ENCODE assay signal across 23 cellular contexts in the genomic region with DNA sequence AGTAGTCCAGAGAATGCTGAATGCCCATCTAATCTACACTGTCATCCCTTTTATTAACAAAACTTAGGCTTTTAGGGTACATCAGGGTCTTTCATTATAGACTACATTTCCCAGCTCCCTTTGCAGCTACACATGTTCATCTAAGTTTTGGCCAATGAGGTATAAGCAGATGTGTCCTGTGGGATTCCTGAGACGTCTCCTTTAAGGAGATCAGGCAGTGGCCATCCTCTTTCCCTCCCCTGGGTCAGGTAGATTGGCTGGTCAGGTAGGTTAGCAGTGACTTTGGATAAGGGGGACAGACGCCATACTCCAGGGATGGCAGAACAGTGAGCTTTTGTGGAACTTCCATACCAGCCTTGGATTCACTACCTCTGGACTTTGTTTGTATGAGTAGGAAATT.
"Had no signal": no experiment of that assay in that cellular context is flagged by ENCODE, and none has a peak within 500 bp of the region (broad histone marks: within the 10 kb centered on the region; RNA-seq: fewer than 3 reads in every experiment).

No MANE protein-coding gene starts in this region.

- H3K27me3 Mint-ChIP-seq: dendritic cell treated with granulocyte-macrophage colony-stimulating factor and Interleukin-4, amounts not matched to agents 40 ng/mL and 50 ng/mL, for 4 days; effector memory CD8-positive, alpha-beta T cell; stimulated activated naive B cell treated with anti-CD40 and anti-IgM and Interleukin-4, amounts not matched to agents 10 μg/mL and 1 μg/mL and 100 μg/mL, for 72 hours; stimulated activated naive CD8-positive, alpha-beta T cell treated with anti-CD3 and anti-CD28 coated beads, Interleukin-15, amount 100 ng/mL, for 72 hours had no signal

- H3K27ac ChIP-seq: epithelial cell of prostate, esophagus squamous epithelium, gastroesophageal sphincter, neutrophil, psoas muscle, right lobe of liver, spleen, testis, tibial nerve had no signal

- ATAC-seq: effector memory CD8-positive, alpha-beta T cell; gastroesophageal sphincter; left colon; left ventricle myocardium superior; naive thymus-derived CD4-positive, alpha-beta T cell; right lobe of liver; stimulated activated naive B cell treated with anti-CD40 and anti-IgM and Interleukin-4, amounts not matched to agents 10 μg/mL and 1 μg/mL and 100 μg/mL, for 72 hours; stimulated activated naive CD8-positive, alpha-beta T cell treated with anti-CD3 and anti-CD28 coated beads, Interleukin-15, amount 100 ng/mL, for 72 hours had no signal

- H3K27ac Mint-ChIP-seq: dendritic cell treated with granulocyte-macrophage colony-stimulating factor and Interleukin-4, amounts not matched to agents 40 ng/mL and 50 ng/mL, for 4 days; effector memory CD8-positive, alpha-beta T cell; naive thymus-derived CD4-positive, alpha-beta T cell; stimulated activated naive B cell treated with anti-CD40 and anti-IgM and Interleukin-4, amounts not matched to agents 10 μg/mL and 1 μg/mL and 100 μg/mL, for 72 hours had no signal

- H3K9me3 ChIP-seq: esophagus squamous epithelium, gastroesophageal sphincter, neutrophil, psoas muscle, right lobe of liver, spleen, testis, tibial nerve had no signal

- H3K4me3 ChIP-seq: esophagus squamous epithelium, gastroesophageal sphincter, lung, psoas muscle, right lobe of liver, spleen, testis, tibial nerve had no signal

- H3K4me3 Mint-ChIP-seq: dendritic cell treated with granulocyte-macrophage colony-stimulating factor and Interleukin-4, amounts not matched to agents 40 ng/mL and 50 ng/mL, for 4 days; effector memory CD8-positive, alpha-beta T cell; naive thymus-derived CD4-positive, alpha-beta T cell; stimulated activated naive B cell treated with anti-CD40 and anti-IgM and Interleukin-4, amounts not matched to agents 10 μg/mL and 1 μg/mL and 100 μg/mL, for 72 hours; stimulated activated naive CD8-positive, alpha-beta T cell treated with anti-CD3 and anti-CD28 coated beads, Interleukin-15, amount 100 ng/mL, for 72 hours had no signal

- H3K4me1 ChIP-seq: testis had no signal

- H3K9me3 Mint-ChIP-seq: dendritic cell treated with granulocyte-macrophage colony-stimulating factor and Interleukin-4, amounts not matched to agents 40 ng/mL and 50 ng/mL, for 4 days; effector memory CD8-positive, alpha-beta T cell; naive thymus-derived CD4-positive, alpha-beta T cell; stimulated activated naive B cell treated with anti-CD40 and anti-IgM and Interleukin-4, amounts not matched to agents 10 μg/mL and 1 μg/mL and 100 μg/mL, for 72 hours; stimulated activated naive CD8-positive, alpha-beta T cell treated with anti-CD3 and anti-CD28 coated beads, Interleukin-15, amount 100 ng/mL, for 72 hours had no signal

- H3K36me3 Mint-ChIP-seq: stimulated activated naive B cell treated with anti-CD40 and anti-IgM and Interleukin-4, amounts not matched to agents 10 μg/mL and 1 μg/mL and 100 μg/mL, for 72 hours had no signal

- H3K36me3 ChIP-seq: esophagus squamous epithelium, gastroesophageal sphincter, neutrophil, right lobe of liver, spleen, tibial nerve had no signal

- H3K27me3 ChIP-seq: esophagus squamous epithelium, gastroesophageal sphincter, neutrophil, right lobe of liver, spleen, testis, tibial nerve had no signal

- DNase-seq: effector memory CD8-positive, alpha-beta T cell; esophagus squamous epithelium; foreskin fibroblast; glutamatergic neuron; left colon; left ventricle myocardium superior; naive thymus-derived CD4-positive, alpha-beta T cell; psoas muscle; retina; right lobe of liver; spleen; stimulated activated CD4-positive, alpha-beta T cell treated with anti-CD3 and anti-CD28 coated beads, Interleukin-15, amount 100 ng/mL, for 24 hours; stimulated activated CD4-positive, alpha-beta T cell treated with anti-CD3 and anti-CD28 coated beads, Interleukin-1b, Interleukin-23, amount 100 ng/mL, for 48 hours; stimulated activated CD4-positive, alpha-beta T cell treated with anti-CD3 and anti-CD28 coated beads, Interleukin-4, amount 100 ng/mL, for 24 hours; stimulated activated naive B cell treated with anti-CD40 and anti-IgM and Interleukin-4, amounts not matched to agents 10 μg/mL and 1 μg/mL and 100 μg/mL, for 72 hours; stimulated activated naive CD8-positive, alpha-beta T cell treated with anti-CD3 and anti-CD28 coated beads, Interleukin-15, amount 100 ng/mL, for 72 hours; testis had no signal
